14 cellular contexts compared by ENCODE assay signal in genomic region chr12:101700299-101700820, GRCh38. TPM values are rescaled to one million over a fixed set of nuclear protein-coding genes. Genes with fewer than 3 reads are reported as not detected.
DNase-seq lines count a peak whose midpoint lies in the region; ATAC-seq and TF ChIP-seq lines count a peak whose summit lies in the region.
"Had no signal": no experiment of that assay in that cellular context is flagged by ENCODE, and none has a peak within 500 bp of the region (broad histone marks: within the 10 kb centered on the region; RNA-seq: fewer than 3 reads in every experiment).

No MANE protein-coding gene starts in this region.

- TF ChIP-seq CTCF in heart left ventricle (IDR thresholded peaks at IDR 0.05) (no peak), OCI-LY1 (IDR thresholded peaks at IDR 0.05; ENCODE audit: low read length) (no peak), hepatocyte (IDR thresholded peaks at IDR 0.05; ENCODE audit: poor library complexity) (no peak), stomach (IDR thresholded peaks at IDR 0.05) (no peak), PC-9 (conservative IDR thresholded peaks at IDR 0.05) (no peak)

- H3K4me2 ChIP-seq in OCI-LY1 (ENCODE audit: low read length) = peak overlapping the region; percentile 87
- H3K4me2 ChIP-seq in hepatocyte = peak overlapping the region; percentile 95
- no peak overlapping the region for H3K4me2 ChIP-seq in PC-9

- H3K4me1 ChIP-seq in heart left ventricle (peaks cover 0 to 56% (median 28%) of the 10 kb centered on the region in 12 donors), OCI-LY1 (ENCODE audit: insufficient read depth, low read length, severe bottlenecking) (peaks cover 53% of the 10 kb centered on the region), hepatocyte (ENCODE audit: insufficient read depth) (peaks cover 21% of the 10 kb centered on the region), stomach (peaks cover 35 to 72% (median 57%) of the 10 kb centered on the region in 4 donors), PC-9 (replicated peaks; ENCODE audit: insufficient read depth) (peaks cover 23% of the 10 kb centered on the region)

- H3F3A ChIP-seq in OCI-LY1 (ENCODE audit: insufficient read depth, low read length) (no peaks in the 10 kb centered on the region), PC-9 (ENCODE audit: insufficient read depth, low read depth) (peaks cover 8% of the 10 kb centered on the region; the same call in 1 of the 2 replicates)

- CTCF ChIA-PET in PC-9 (lab: Charles Lee) = no interaction called here

- H3K27ac ChIP-seq in heart left ventricle (peak overlapping the region in 8 of 12 donors; percentile 10 to 98 (median 91)), OCI-LY1 (ENCODE audit: low read depth, low read length, poor library complexity, severe bottlenecking) (peak overlapping the region; percentile 87), hepatocyte (no peak overlapping the region), stomach (peak overlapping the region in 3 of 5 donors; percentile 47 to 96 (median 93)), PC-9 (no peak overlapping the region)

- no peaks in the 10 kb centered on the region for H3K9me2 ChIP-seq in OCI-LY1 (ENCODE audit: low read depth, low read length)
- H3K9me2 ChIP-seq in hepatocyte (replicated peaks; ENCODE audit: insufficient read depth) = no peaks in the 10 kb centered on the region
- H3K9me2 ChIP-seq in PC-9 (ENCODE audit: insufficient read depth) = no peaks in the 10 kb centered on the region

- peak overlapping the region; percentile 88 for H3K9ac ChIP-seq in OCI-LY1 (ENCODE audit: low read length)

- no peaks in the 10 kb centered on the region for H4K20me1 ChIP-seq in OCI-LY1 (ENCODE audit: insufficient read depth, low read length)
- H4K20me1 ChIP-seq in hepatocyte (ENCODE audit: insufficient read depth, poor library complexity, severe bottlenecking) = peaks cover 26% of the 10 kb centered on the region
- no peaks in the 10 kb centered on the region for H4K20me1 ChIP-seq in PC-9 (ENCODE audit: insufficient read depth)

- H3K9me3 ChIP-seq in heart left ventricle = no peaks in the 10 kb centered on the region
- H3K9me3 ChIP-seq in OCI-LY1 (ENCODE audit: low read length) = no peaks in the 10 kb centered on the region
- no peaks in the 10 kb centered on the region for H3K9me3 ChIP-seq in hepatocyte (ENCODE audit: low read depth)
- no peaks in the 10 kb centered on the region for H3K9me3 ChIP-seq in stomach
- H3K9me3 ChIP-seq in PC-9 (ENCODE audit: insufficient read depth, low read depth) = no peaks in the 10 kb centered on the region

- no TSS peak for BruUV-seq in PC-9 (replicated peaks; lab: Mats Ljungman, UMichigan)

- POLR2A ChIA-PET in PC-9 (lab: Charles Lee; ENCODE audit: unreplicated experiment) = no interaction called here

- no peaks in the 10 kb centered on the region for H3K36me3 ChIP-seq in heart left ventricle
- peaks cover 4% of the 10 kb centered on the region; the same call in 1 of the 2 replicates for H3K36me3 ChIP-seq in OCI-LY1 (ENCODE audit: insufficient read depth, low read length)
- H3K36me3 ChIP-seq in hepatocyte (replicated peaks; ENCODE audit: insufficient read depth, low read depth) = no peaks in the 10 kb centered on the region
- peaks cover 0 to 4% (median 0%) of the 10 kb centered on the region in 4 donors for H3K36me3 ChIP-seq in stomach
- H3K36me3 ChIP-seq in PC-9 (ENCODE audit: low read depth) = no peaks in the 10 kb centered on the region

- H3K79me2 ChIP-seq in OCI-LY1 (ENCODE audit: insufficient read depth, low read length) (peaks cover 60% of the 10 kb centered on the region), hepatocyte (peaks cover 63% of the 10 kb centered on the region), PC-9 (ENCODE audit: low read depth) (peaks cover 14% of the 10 kb centered on the region; the same call in 1 of the 2 replicates)

- ATAC-seq in heart left ventricle = no peak
- no peak for ATAC-seq in left ventricle myocardium superior
- ATAC-seq: GM12878 had no signal

- TF ChIP-seq EP300 in stomach (IDR thresholded peaks at IDR 0.05) = no peak

- H3K4me3 ChIP-seq in heart left ventricle (peak overlapping the region in 5 of 12 donors; percentile 70 to 96 (median 87)), OCI-LY1 (ENCODE audit: low read depth, low read length, poor library complexity, severe bottlenecking) (peak overlapping the region; percentile 89), hepatocyte (no peak overlapping the region), stomach (peak overlapping the region in 3 of 4 donors; percentile 89 to 95 (median 92)), PC-9 (no peak overlapping the region)
- H3K4me3 ChIP-seq: GM12878 had no signal

- intact Hi-C loops in heart left ventricle (cut with DNase I) = no loop called here
- intact Hi-C loops in left ventricle myocardium superior (cut with micrococcal nuclease) = no loop called here
- intact Hi-C loops in stomach (cut with DNase I; ENCODE audit: low total_unique reads) = no loop called here
- intact Hi-C loops in PC-9 (cut with micrococcal nuclease; ENCODE audit: unreplicated experiment) = no loop called here

- WGBS in heart left ventricle, 4 donors = 67 to 79% (median 69%) methylated on average over 2 of the region's 2 CpGs
- 84% methylated on average over 2 of the region's 2 CpGs for WGBS in hepatocyte (ENCODE audit: low lambda C conversion rate, missing lambda C conversion rate)
- 47 to 76% (median 68%) methylated on average over 2 of the region's 2 CpGs for WGBS in stomach, 5 donors

- DNase-seq in heart left ventricle = no peak
- no peak for DNase-seq in left ventricle myocardium superior
- DNase-seq in hepatocyte (ENCODE audit: low spot score) = no peak
- DNase-seq in stomach = no peak
- DNase-seq in PC-9 = no peak
- no peak for DNase-seq in nucleus accumbens (lab: John Stamatoyannopoulos, UW)
- no peak for DNase-seq in activated gamma-delta T cell treated with Interleukin-2 at 50 U/mL for 16 hours
- DNase-seq: activated CD4-positive, alpha-beta T cell treated with anti-CD3 and anti-CD28 coated beads for 4 hours; activated naive CD4-positive, alpha-beta T cell treated with anti-CD3 and anti-CD28 coated beads, Interleukin-2, amount 50 U/mL, for 16 hours; effector CD4-positive, alpha-beta T cell; NCI-H345; stimulated activated CD4-positive, alpha-beta T cell treated with anti-CD3 and anti-CD28 coated beads, Interleukin-15, amount 100 ng/mL, for 24 hours had no signal

- no peak overlapping the region for H2AFZ ChIP-seq in OCI-LY1 (ENCODE audit: low read length)
- no peak overlapping the region for H2AFZ ChIP-seq in hepatocyte
- no peak overlapping the region for H2AFZ ChIP-seq in PC-9

- no peaks in the 10 kb centered on the region for H3K27me3 ChIP-seq in heart left ventricle
- H3K27me3 ChIP-seq in OCI-LY1 (ENCODE audit: insufficient read depth, low read length) = no peaks in the 10 kb centered on the region
- H3K27me3 ChIP-seq in hepatocyte = no peaks in the 10 kb centered on the region
- no peaks in the 10 kb centered on the region for H3K27me3 ChIP-seq in stomach
- no peaks in the 10 kb centered on the region for H3K27me3 ChIP-seq in PC-9 (ENCODE audit: insufficient read depth, low read depth)

- no peak for TF ChIP-seq POLR2A in heart left ventricle (IDR thresholded peaks at IDR 0.05)
- no peak for TF ChIP-seq POLR2A in stomach (IDR thresholded peaks at IDR 0.05)

RNA-seq across cellular contexts. Expression of gene CHPT1, which starts 2.9 kb away (rescaled TPM):
- total RNA-seq in heart left ventricle (100 to 1,000 TPM in 4 of 9 donors, 10 to 100 TPM in 5; 84.2 to 208 (median 98.9) TPM), left ventricle myocardium superior (120 TPM), hepatocyte (92.3 and 100 TPM in 2 replicates), stomach (100 to 1,000 TPM in 2 of 5 donors, 10 to 100 TPM in 3; 71.9 to 618 (median 94.5) TPM), PC-9 (2021) (4.8 and 6.1 TPM in 2 replicates)
- polyA plus RNA-seq in heart left ventricle (100 to 1,000 TPM in 1 of 2 donors, 10 to 100 TPM in 1; 73.5 to 170 TPM), hepatocyte (95.1 and 127 TPM in 2 replicates), stomach (10 to 100 TPM; 34.2 to 53.9 (median 47.2) TPM)

RNA-seq across cellular contexts. Expression of gene SYCP3, which starts 38.9 kb away (rescaled TPM):
- total RNA-seq in heart left ventricle (not detected), left ventricle myocardium superior (not detected), hepatocyte (0.07 TPM in 1 of 2 replicates, not detected in the other), stomach (under 1 TPM in 1 of 5 donors, not detected in 4; 0.89 TPM), PC-9 (2021) (0.09 TPM in 1 of 2 replicates, not detected in the other)
- polyA plus RNA-seq in heart left ventricle (under 1 TPM in 1 of 2 donors, not detected in 1; 0.04 TPM), hepatocyte (1.0 and 1.2 TPM in 2 replicates), stomach (under 1 TPM in 1 of 3 donors, not detected in 2; 0.28 TPM)

Comparison
In these comparisons a context has a peak if more than half of its experiments do, and no peak if none do; other contexts are left out.
1. H3K27ac ChIP-seq: peak in heart left ventricle (8 of 12), OCI-LY1 (single experiment) and stomach (3 of 5); none in hepatocyte (single experiment) and PC-9 (single experiment).
2. H3K4me3 ChIP-seq: peak in OCI-LY1 (single experiment) and stomach (3 of 4); none in hepatocyte (single experiment) and PC-9 (single experiment).
3. RNA of gene CHPT1, which starts 2.9 kb away (total RNA-seq): 120 TPM in left ventricle myocardium superior (single experiment), 84.2 to 208 TPM in heart left ventricle, 71.9 to 618 TPM in stomach and 92.3 to 100 TPM in hepatocyte; 4.8 to 6.1 TPM in PC-9; every median in the first group is over 10 times any median in the second.